In the genomic region with DNA sequence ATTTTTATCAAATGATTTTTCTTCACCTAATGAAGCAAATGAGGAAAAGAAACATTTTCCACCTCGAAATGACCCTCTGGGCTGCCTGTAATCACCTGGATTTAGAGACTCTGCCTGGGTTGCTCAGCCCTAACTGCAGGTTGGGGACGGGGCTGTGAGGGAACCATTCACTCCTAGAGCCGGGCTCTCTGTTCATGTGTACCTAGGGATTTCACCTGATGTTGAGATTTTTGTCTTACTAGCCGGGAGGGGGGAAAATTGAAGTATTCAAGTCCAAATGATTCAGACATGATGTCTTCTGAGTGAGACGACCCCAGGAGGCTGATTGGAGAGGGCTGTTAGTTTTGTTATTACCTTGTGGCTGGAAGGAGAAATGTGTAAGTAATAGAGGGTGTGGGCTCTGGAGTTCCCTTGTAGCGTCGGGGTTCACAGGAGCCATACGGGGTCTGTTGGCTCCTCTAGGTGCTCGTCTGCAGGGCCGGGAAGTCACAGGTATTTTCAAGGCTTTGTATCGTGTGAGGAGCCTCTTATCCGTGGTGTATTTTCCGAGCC, we compare ENCODE assay signal across 11 cellular contexts. TPM values are rescaled to one million over a fixed set of nuclear protein-coding genes. Genes with fewer than 3 reads are reported as not detected.
DNase-seq lines count a peak whose midpoint lies in the region; ATAC-seq and TF ChIP-seq lines count a peak whose summit lies in the region.
"Had no signal": no experiment of that assay in that cellular context is flagged by ENCODE, and none has a peak within 500 bp of the region (broad histone marks: within the 10 kb centered on the region; RNA-seq: fewer than 3 reads in every experiment).

No MANE protein-coding gene starts in this region.

- no peak for TF ChIP-seq CTCF in Peyer's patch (IDR thresholded peaks at IDR 0.05)
- no peak for TF ChIP-seq CTCF in coronary artery (IDR thresholded peaks at IDR 0.05)
- TF ChIP-seq CTCF in WTC11 (IDR thresholded peaks at IDR 0.05): no peak

- peaks cover 0 to 5% (median 0%) of the 10 kb centered on the region in 4 donors for H3K4me1 ChIP-seq in Peyer's patch
- H3K4me1 ChIP-seq: A549 had no signal

- H3K27me3 ChIP-seq in Peyer's patch: no peaks in the 10 kb centered on the region

- intact Hi-C loops in posterior vena cava (cut with DNase I): no loop called here

- H3K4me3 ChIP-seq in Peyer's patch: no peak overlapping the region
- no peak overlapping the region for H3K4me3 ChIP-seq in coronary artery
- H3K4me3 ChIP-seq: A549 had no signal

- no peak for ATAC-seq in stimulated activated memory B cell treated with anti-CD40 and anti-IgM and Interleukin-4, amounts not matched to agents 10 μg/mL and 1 μg/mL and 100 μg/mL, for 72 hours
- ATAC-seq in WTC11: no peak
- ATAC-seq: A549, right cardiac atrium had no signal

- H3K4me1 Mint-ChIP-seq in stimulated activated memory B cell treated with anti-CD40 and anti-IgM and Interleukin-4, amounts not matched to agents 10 μg/mL and 1 μg/mL and 100 μg/mL, for 72 hours: peaks cover 28% of the 10 kb centered on the region
- H3K4me1 Mint-ChIP-seq in WTC11: peaks cover 5% of the 10 kb centered on the region; the same call in 1 of the 2 replicates

- H3K27ac ChIP-seq in Peyer's patch (peak overlapping the region; percentile 51 to 65 (median 58)), coronary artery (no peak overlapping the region)
- H3K27ac ChIP-seq: A549 had no signal

- DNase-seq in activated CD4-positive, alpha-beta T cell treated with anti-CD3 and anti-CD28 coated beads for 48 hours: peak; percentile 35
- no peak for DNase-seq in activated CD4-positive, alpha-beta T cell treated with anti-CD3 and anti-CD28 coated beads, Interleukin-2, amount 50 U/mL, for 4 hours
- DNase-seq in Peyer's patch (no peak), coronary artery (ENCODE audit: low spot score) (peak; percentile 56), posterior vena cava (ENCODE audit: low spot score) (no peak), WTC11 (ENCODE audit: low spot score) (no peak), nucleus accumbens (lab: John Stamatoyannopoulos, UW) (no peak)
- DNase-seq: Calu3, right cardiac atrium had no signal

- CTCF ChIA-PET in WTC11 (lab: Charles Lee): no interaction called here

- no peak overlapping the region for H3K4me3 Mint-ChIP-seq in stimulated activated memory B cell treated with anti-CD40 and anti-IgM and Interleukin-4, amounts not matched to agents 10 μg/mL and 1 μg/mL and 100 μg/mL, for 72 hours
- H3K4me3 Mint-ChIP-seq in WTC11: no peak overlapping the region

- peaks cover 60% of the 10 kb centered on the region for H3K36me3 Mint-ChIP-seq in stimulated activated memory B cell treated with anti-CD40 and anti-IgM and Interleukin-4, amounts not matched to agents 10 μg/mL and 1 μg/mL and 100 μg/mL, for 72 hours
- H3K36me3 Mint-ChIP-seq in WTC11: peaks cover 12% of the 10 kb centered on the region

- POLR2A ChIA-PET in WTC11 (lab: Charles Lee): no interaction called here

- peak overlapping the region; percentile 45 for H3K27ac Mint-ChIP-seq in stimulated activated memory B cell treated with anti-CD40 and anti-IgM and Interleukin-4, amounts not matched to agents 10 μg/mL and 1 μg/mL and 100 μg/mL, for 72 hours
- H3K27ac Mint-ChIP-seq in WTC11: no peak overlapping the region

- TF ChIP-seq POLR2A in Peyer's patch (IDR thresholded peaks at IDR 0.05): no peak

- no peaks in the 10 kb centered on the region for H3K9me3 ChIP-seq in Peyer's patch
- H3K9me3 ChIP-seq: A549 had no signal

- H3K27me3 Mint-ChIP-seq in stimulated activated memory B cell treated with anti-CD40 and anti-IgM and Interleukin-4, amounts not matched to agents 10 μg/mL and 1 μg/mL and 100 μg/mL, for 72 hours: no peaks in the 10 kb centered on the region
- H3K27me3 Mint-ChIP-seq in WTC11 (ENCODE audit: low read depth): no peaks in the 10 kb centered on the region

- no peaks in the 10 kb centered on the region for H3K9me3 Mint-ChIP-seq in stimulated activated memory B cell treated with anti-CD40 and anti-IgM and Interleukin-4, amounts not matched to agents 10 μg/mL and 1 μg/mL and 100 μg/mL, for 72 hours
- no peaks in the 10 kb centered on the region for H3K9me3 Mint-ChIP-seq in WTC11

- H3K36me3 ChIP-seq in Peyer's patch: peaks cover 0 to 80% (median 0%) of the 10 kb centered on the region in 3 donors

TF ChIP-seq in WTC11, 78 proteins besides CTCF, POLR2A, EP300 and RAD21:
- TF ChIP-seq CREB1 (CRISPR knock-in tag; IDR thresholded peaks at IDR 0.05) (no peak), TCF7 (CRISPR knock-in tag; IDR thresholded peaks at IDR 0.05; ENCODE audit: low read depth) (no peak), SP1 (CRISPR knock-in tag; conservative IDR thresholded peaks at IDR 0.05) (no peak), ZNF138 (CRISPR knock-in tag; conservative IDR thresholded peaks at IDR 0.05) (no peak), ZNF396 (CRISPR knock-in tag; IDR thresholded peaks at IDR 0.05; ENCODE audit: borderline replicate concordance) (no peak), EMX1 (CRISPR knock-in tag; IDR thresholded peaks at IDR 0.05) (no peak), NR1H2 (CRISPR knock-in tag; IDR thresholded peaks at IDR 0.05) (no peak)

RNA-seq across cellular contexts. Expression of a gene that starts 42.3 kb away (rescaled TPM):
- 10 to 100 TPM in 2 of 4 donors, 1 to 10 TPM in 2; 5.6 to 63.5 (median 10.6) TPM for total RNA-seq in Peyer's patch
- 1 to 10 TPM; 4.5 to 5.4 TPM for total RNA-seq in posterior vena cava
- total RNA-seq in WTC11 (2021): 30.6 to 41.6 TPM (median 36.3 TPM) in 3 replicates

RNA-seq across cellular contexts. Expression of a gene that starts 52.8 kb away (rescaled TPM):
- total RNA-seq in Peyer's patch (100 to 1,000 TPM in 1 of 4 donors, 10 to 100 TPM in 3; 62.2 to 153 (median 93.0) TPM), posterior vena cava (10 to 100 TPM; 26.7 to 30.3 TPM), WTC11 (2021) (29.3 to 34.5 TPM (median 29.7 TPM) in 3 replicates)

Comparison
In these comparisons a context has a peak if more than half of its experiments do, and no peak if none do; other contexts are left out.
1. DNase-seq: peak in activated CD4-positive, alpha-beta T cell treated with anti-CD3 and anti-CD28 coated beads for 48 hours (single experiment) and coronary artery (single experiment); none in activated CD4-positive, alpha-beta T cell treated with anti-CD3 and anti-CD28 coated beads, Interleukin-2, amount 50 U/mL, for 4 hours (0 of 2), Peyer's patch (0 of 3), posterior vena cava (single experiment), WTC11 (single experiment) and nucleus accumbens (0 of 56).
2. H3K27ac ChIP-seq: peak in Peyer's patch (4 of 4); none in coronary artery (0 of 2).